Comparison of ENCODE assay signal across 10 cellular contexts in the genomic region with DNA sequence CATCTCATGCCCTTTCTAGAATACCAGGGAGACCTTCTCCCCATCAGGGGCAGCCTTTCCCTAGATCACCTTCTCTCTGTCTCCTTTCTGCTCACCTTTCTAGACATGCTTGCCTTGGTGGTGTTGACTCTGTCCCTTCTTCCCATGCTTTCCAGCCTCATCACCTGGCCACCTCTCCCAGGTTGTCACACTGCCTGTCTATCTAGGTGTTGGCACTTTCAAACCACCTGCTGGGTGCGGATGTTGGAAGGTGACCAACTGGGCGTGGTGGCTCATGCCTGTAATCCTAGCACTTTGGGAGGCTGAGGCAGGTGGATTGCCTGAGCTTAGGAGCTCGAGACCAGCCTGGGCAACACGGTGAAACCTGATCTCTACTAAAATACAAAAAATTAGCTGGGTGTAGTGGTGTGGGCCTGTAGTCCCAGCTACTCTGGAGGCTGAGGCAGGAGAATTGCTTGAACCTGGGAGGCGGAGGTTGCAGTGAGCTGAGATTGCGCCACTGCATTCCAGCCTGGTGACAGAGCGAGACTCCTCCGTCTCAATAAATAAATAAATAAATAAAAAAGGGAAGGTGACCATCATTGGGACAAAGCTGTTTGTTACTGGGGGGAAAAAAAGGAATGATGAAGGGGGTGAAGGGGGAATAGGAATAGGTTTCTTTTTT. TPM values are rescaled to one million over a fixed set of nuclear protein-coding genes. Genes with fewer than 3 reads are reported as not detected.
A peak's percentile ranks its signal among the peaks of the same experiment; 100 is the strongest.
DNase-seq lines count a peak whose midpoint lies in the region; TF ChIP-seq lines count a peak whose summit lies in the region.
"Not testable (repeated sequence)": the region's sequence is repeated elsewhere in the genome, so short reads cannot be mapped to it uniquely, and the experiment has no call there.
"Had no signal": no experiment of that assay in that cellular context is flagged by ENCODE, and none has a peak within 500 bp of the region (broad histone marks: within the 10 kb centered on the region; RNA-seq: fewer than 3 reads in every experiment).

No MANE protein-coding gene starts in this region.

- intact Hi-C loops in sigmoid colon (cut with DNase I), result not testable (repeated sequence)

- not testable (repeated sequence) for H3K4me1 ChIP-seq in right atrium auricular region, sigmoid colon

- not testable (repeated sequence) for H3K27me3 ChIP-seq in right atrium auricular region, sigmoid colon

- WGBS in sigmoid colon, 2 donors, result 43 to 79% methylated on average over 8 of the region's 8 CpGs

- not testable (repeated sequence) for H3K27ac ChIP-seq in right atrium auricular region, sigmoid colon

- DNase-seq in COLO668 (lab: John Stamatoyannopoulos, UW; ENCODE audit: unreplicated experiment) (peak; percentile 17), ELR (ENCODE audit: low read depth) (peak; percentile 12), NCI-H146 (lab: John Stamatoyannopoulos, UW) (peak; percentile 52), NCI-H510A (lab: John Stamatoyannopoulos, UW) (peak; percentile 82), SW480 (ENCODE audit: low spot score) (peak; percentile 87), ecto neural progenitor cell (ENCODE audit: low spot score) (peak; percentile 30), right atrium auricular region (ENCODE audit: low spot score) (peak; percentile 34), sigmoid colon (peak; percentile 26)

- not testable (repeated sequence) for H3K4me3 ChIP-seq in right atrium auricular region, sigmoid colon

- not testable (repeated sequence) for TF ChIP-seq POLR2A in sigmoid colon (IDR thresholded peaks at IDR 0.05)

- not testable (repeated sequence) for H3K36me3 ChIP-seq in right atrium auricular region, sigmoid colon

- H3K9me3 ChIP-seq in right atrium auricular region, sigmoid colon: not testable (repeated sequence)

- TF ChIP-seq CTCF in right atrium auricular region (IDR thresholded peaks at IDR 0.05); sigmoid colon (IDR thresholded peaks at IDR 0.05): not testable (repeated sequence)

- TF ChIP-seq EP300 in sigmoid colon (IDR thresholded peaks at IDR 0.05), result not testable (repeated sequence)

RNA-seq across cellular contexts. Expression of a gene that starts 44.2 kb away (rescaled TPM):
- total RNA-seq in right atrium auricular region (1 to 10 TPM; 1.1 to 3.0 TPM), sigmoid colon (10 to 100 TPM in 3 of 4 donors, 1 to 10 TPM in 1; 6.7 to 18.0 (median 11.5) TPM)
- 1 to 10 TPM in 2 of 3 donors, under 1 TPM in 1; under 0.01 to 2.8 (median 1.5) TPM for polyA plus RNA-seq in sigmoid colon
- total RNA-seq: G401, HFFc6 had no signal

Comparison
In these comparisons a context has a peak if more than half of its experiments do, and no peak if none do; other contexts are left out.
1. DNase-seq: peak in every context shown above with its lines; median percentile 87 in SW480; 82 in NCI-H510A; 52 in NCI-H146; 34 in right atrium auricular region; 30 in ecto neural progenitor cell; 26 in sigmoid colon; 17 in COLO668; 12 in ELR.